Comparison of ENCODE assay signal across 8 cellular contexts in the genomic region with DNA sequence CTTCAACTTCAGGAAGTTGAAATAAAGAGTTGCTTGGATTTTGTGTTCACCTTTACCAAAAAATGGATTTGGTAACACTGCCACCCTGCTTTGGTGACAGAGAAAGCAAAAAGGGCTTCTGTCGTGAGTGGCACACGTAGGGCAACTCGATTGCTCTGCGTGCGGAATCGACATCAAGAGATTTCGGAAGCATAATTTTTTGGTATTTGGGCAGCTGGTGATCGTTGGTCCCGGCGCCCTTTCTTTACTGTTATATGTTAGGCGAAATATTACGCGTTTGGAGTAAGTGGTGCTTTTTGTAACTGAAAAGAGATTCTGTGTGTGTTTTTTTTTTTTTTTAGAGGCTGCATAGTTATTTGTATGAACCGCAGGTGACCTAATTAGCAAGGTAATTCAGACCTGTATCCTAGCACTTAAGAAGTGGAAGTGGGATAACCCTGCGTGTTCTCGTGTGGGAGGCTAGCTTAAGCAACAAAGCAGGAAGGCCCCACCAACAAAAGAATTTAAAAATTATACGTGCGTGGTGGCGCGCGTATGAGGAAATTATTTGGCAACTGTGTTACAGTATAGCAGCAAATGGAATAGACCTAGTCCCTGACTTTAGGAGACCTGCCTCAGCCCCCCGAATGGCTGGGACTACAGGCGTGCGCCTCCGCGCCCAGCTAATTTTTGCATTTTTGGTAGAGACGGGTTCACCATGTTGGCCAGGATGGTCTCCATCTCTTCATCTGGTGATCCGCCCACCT. TPM values are rescaled to one million over a fixed set of nuclear protein-coding genes. Genes with fewer than 3 reads are reported as not detected.
DNase-seq lines count a peak whose midpoint lies in the region; ATAC-seq and TF ChIP-seq lines count a peak whose summit lies in the region.

A gene (plus strand): TSS at position 108 of the 746 bp plus-strand sequence.

- peak within 1 kb of the TSS; percentile 61 for H3K4me3 Mint-ChIP-seq in endodermal cell

- TF ChIP-seq CTCF in endodermal cell (conservative IDR thresholded peaks at IDR 0.05) = no peak

- peak within 1 kb of the TSS; percentile 96 for H3K9ac ChIP-seq in endodermal cell (ENCODE audit: extremely low read depth, low read length, poor library complexity, severe bottlenecking)

- H3K27ac Mint-ChIP-seq in endodermal cell = peak within 1 kb of the TSS; percentile 100

- peak; percentile 57 for ATAC-seq in GM21367 (IDR thresholded peaks at IDR 0.05; ENCODE audit: unreplicated experiment)

- DNase-seq in Caki2 (ENCODE audit: low read depth) = peak; percentile 99
- DNase-seq in HT1080 (ENCODE audit: low read depth) = peak; percentile 100
- DNase-seq in NOMO-1 (lab: John Stamatoyannopoulos, UW; ENCODE audit: unreplicated experiment in 2 of 2) = peak; percentile 94 to 96
- peak; percentile 59 to 93 (median 66) for DNase-seq in activated CD8-positive, alpha-beta memory T cell treated with anti-CD3 and anti-CD28 coated beads for 48 hours (ENCODE audit: low read depth in 2 of 3, low spot score in 2 of 3)
- DNase-seq in endodermal cell = peak; percentile 96
- DNase-seq in mesenteric fat pad (ENCODE audit: low spot score) = peak; percentile 93
- DNase-seq in stimulated activated CD8-positive, alpha-beta memory T cell treated with anti-CD3 and anti-CD28 coated beads, Interleukin-15, amount 100 ng/mL, for 1 hour (ENCODE audit: low read depth) = peak; percentile 71

- no peaks in the 10 kb centered on the region for H3K4me1 ChIP-seq in endodermal cell (ENCODE audit: control insufficient read depth, insufficient read depth, low read length)

- no peaks in the 10 kb centered on the region for H3K9me3 Mint-ChIP-seq in endodermal cell

- in situ Hi-C loops in Caki2 (cut with HindIII; ENCODE audit: low pct_unique_long_range_greater_than_20kb, low sequenced_read_pairs) = no loop called here

- H3K4me3 ChIP-seq in endodermal cell (ENCODE audit: low read length) = peak within 1 kb of the TSS; percentile 73

- H3K9me3 ChIP-seq in endodermal cell (ENCODE audit: control insufficient read depth, low read length) = no peaks in the 10 kb centered on the region

- no peaks in the 10 kb centered on the region for H3K27me3 ChIP-seq in endodermal cell (ENCODE audit: control insufficient read depth, insufficient read depth, low read length, poor library complexity, severe bottlenecking)

- H3K27me3 Mint-ChIP-seq in endodermal cell (ENCODE audit: insufficient read depth) = no peaks in the 10 kb centered on the region

- peak within 1 kb of the TSS; percentile 100 for H3K27ac ChIP-seq in endodermal cell (ENCODE audit: low read depth, low read length)

- no peaks in the 10 kb centered on the region for H3K36me3 Mint-ChIP-seq in endodermal cell (ENCODE audit: low read depth)

- no peaks in the 10 kb centered on the region for H3K36me3 ChIP-seq in endodermal cell (ENCODE audit: control insufficient read depth, insufficient read depth, low read length)

- peaks cover 18% of the 10 kb centered on the region for H3K4me1 Mint-ChIP-seq in endodermal cell

- 10 to 18% methylated on average over 16 to 28 of the region's 28 CpGs for WGBS in endodermal cell (ENCODE audit: insufficient coverage in 1 of 2, insufficient read length in 1 of 2), 2 experiments

RNA-seq across cellular contexts. Expression of the gene that starts here (rescaled TPM):
- not detected in 2 replicates for total RNA-seq in Caki2 (2014; rRNA removed; shearing (Covaris generic); ENCODE audit: low replicate concordance)
- total RNA-seq in HT1080 (2014; rRNA removed; shearing (Covaris generic)) = not detected in 2 replicates
- not detected in 2 replicates for polyA plus RNA-seq in HT1080 (2015; cell fraction: cytosol; rRNA removed)
- polyA plus RNA-seq in HT1080 (2015; cell fraction: nucleus; rRNA removed) = not detected in 2 replicates
- not detected for total RNA-seq in endodermal cell
- polyA plus RNA-seq in endodermal cell (2013, experiment 1 of 2) = 4,629 TPM
- 4,613 TPM for polyA plus RNA-seq in endodermal cell (2013, experiment 2 of 2)
- not detected for total RNA-seq in mesenteric fat pad

Comparison
In these comparisons a context has a peak if more than half of its experiments do, and no peak if none do; other contexts are left out.
1. Peak in every context shown above with its lines: DNase-seq, ATAC-seq, H3K4me3 ChIP-seq and H3K27ac ChIP-seq.
2. Peak in DNase-seq in Caki2; RNA of the gene not detected or under 1 TPM.
3. Peak in DNase-seq in HT1080; RNA of the gene not detected or under 1 TPM.
4. Peak in DNase-seq in mesenteric fat pad; RNA of the gene not detected or under 1 TPM.